In the genomic region with DNA sequence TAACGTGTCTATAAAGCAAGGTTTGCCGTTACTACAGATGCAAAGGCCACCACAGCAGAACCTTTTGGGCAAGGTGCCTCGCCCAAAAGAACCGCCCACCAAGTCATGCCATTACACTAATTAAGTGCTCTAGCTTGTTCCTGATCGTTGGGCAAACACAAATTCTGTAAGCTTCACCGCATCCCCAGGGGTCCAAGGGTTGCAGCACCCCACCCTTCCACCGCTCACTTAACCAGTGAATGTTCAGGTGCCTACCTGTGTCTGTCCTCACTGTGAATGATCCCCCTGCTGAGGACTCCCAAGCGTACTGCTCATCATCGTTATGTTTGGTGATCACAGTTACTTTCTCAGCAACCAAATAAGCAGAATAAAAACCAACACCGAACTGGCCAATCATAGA, we compare ENCODE assay signal across 8 cellular contexts. TPM values are rescaled to one million over a fixed set of nuclear protein-coding genes. Genes with fewer than 3 reads are reported as not detected.
DNase-seq lines count a peak whose midpoint lies in the region; ATAC-seq and TF ChIP-seq lines count a peak whose summit lies in the region.

No MANE protein-coding gene starts in this region.

- H3K4me1 ChIP-seq in left lung: peaks cover 22 to 69% of the 10 kb centered on the region in 2 donors
- H3K4me1 ChIP-seq in thyroid gland: peaks cover 35 to 42% of the 10 kb centered on the region in 2 donors

- H3K9me3 ChIP-seq in left lung: no peaks in the 10 kb centered on the region
- H3K9me3 ChIP-seq in thyroid gland: no peaks in the 10 kb centered on the region

- peak overlapping the region; percentile 54 to 71 for H3K4me3 ChIP-seq in left lung
- peak overlapping the region in 1 of 3 donors; percentile 67 for H3K4me3 ChIP-seq in thyroid gland (replicated peaks in 1 of 3)

- WGBS in thyroid gland, 2 donors: 44 to 47% methylated on average over 10 of the region's 10 CpGs

- no peaks in the 10 kb centered on the region for H3K27me3 Mint-ChIP-seq in activated T-cell treated with anti-CD3 and anti-CD28 coated beads, Interleukin-2, amount 50 U/mL, for 24 hours
- no peaks in the 10 kb centered on the region for H3K27me3 Mint-ChIP-seq in activated naive CD8-positive, alpha-beta T cell treated with anti-CD3 and anti-CD28 coated beads for 36 hours

- H3K27ac ChIP-seq in left lung (peak overlapping the region; percentile 99), thyroid gland (peak overlapping the region in 2 of 3 donors; percentile 100)

- H3K36me3 ChIP-seq in left lung (peaks cover 0 to 55% of the 10 kb centered on the region in 2 donors), thyroid gland (peaks cover 47 to 51% of the 10 kb centered on the region in 2 donors)

- no peak for DNase-seq in activated T-cell treated with anti-CD3 and anti-CD28 coated beads, Interleukin-2, amount 50 U/mL, for 24 hours
- DNase-seq in activated T-cell treated with anti-CD3 and anti-CD28 coated beads, Interleukin-2, amount 50 U/mL, for 1 hour: no peak
- DNase-seq in activated naive CD8-positive, alpha-beta T cell treated with anti-CD3 and anti-CD28 coated beads for 36 hours: no peak
- DNase-seq in left lung (no peak), thyroid gland (no peak), activated gamma-delta T cell (lab: John Stamatoyannopoulos, UW) (no peak)

- intact Hi-C loops in left lung (cut with DNase I): no loop called here
- intact Hi-C loops in thyroid gland (cut with DNase I): no loop called here

- H3K9me3 Mint-ChIP-seq in activated T-cell treated with anti-CD3 and anti-CD28 coated beads, Interleukin-2, amount 50 U/mL, for 24 hours: no peaks in the 10 kb centered on the region
- H3K9me3 Mint-ChIP-seq in activated naive CD8-positive, alpha-beta T cell treated with anti-CD3 and anti-CD28 coated beads for 36 hours: no peaks in the 10 kb centered on the region

- peak overlapping the region; percentile 89 for H3K27ac Mint-ChIP-seq in activated T-cell treated with anti-CD3 and anti-CD28 coated beads, Interleukin-2, amount 50 U/mL, for 24 hours
- H3K27ac Mint-ChIP-seq in activated naive CD8-positive, alpha-beta T cell treated with anti-CD3 and anti-CD28 coated beads for 36 hours: peak overlapping the region; percentile 93

- peaks cover 62% of the 10 kb centered on the region for H3K36me3 Mint-ChIP-seq in activated T-cell treated with anti-CD3 and anti-CD28 coated beads, Interleukin-2, amount 50 U/mL, for 24 hours (ENCODE audit: low read depth)
- H3K36me3 Mint-ChIP-seq in activated naive CD8-positive, alpha-beta T cell treated with anti-CD3 and anti-CD28 coated beads for 36 hours: peaks cover 65% of the 10 kb centered on the region

- H3K4me3 Mint-ChIP-seq in activated T-cell treated with anti-CD3 and anti-CD28 coated beads, Interleukin-2, amount 50 U/mL, for 24 hours: peak overlapping the region; percentile 88
- peak overlapping the region; percentile 85 for H3K4me3 Mint-ChIP-seq in activated naive CD8-positive, alpha-beta T cell treated with anti-CD3 and anti-CD28 coated beads for 36 hours

- H3K4me1 Mint-ChIP-seq in activated T-cell treated with anti-CD3 and anti-CD28 coated beads, Interleukin-2, amount 50 U/mL, for 24 hours (ENCODE audit: low read depth): peaks cover 73% of the 10 kb centered on the region
- peaks cover 59% of the 10 kb centered on the region for H3K4me1 Mint-ChIP-seq in activated naive CD8-positive, alpha-beta T cell treated with anti-CD3 and anti-CD28 coated beads for 36 hours

- H3K27me3 ChIP-seq in left lung (no peaks in the 10 kb centered on the region), thyroid gland (no peaks in the 10 kb centered on the region)

- no peak for ATAC-seq in left lung
- ATAC-seq in GM21515 (IDR thresholded peaks at IDR 0.05; ENCODE audit: unreplicated experiment): no peak
- ATAC-seq in GM19324 (IDR thresholded peaks at IDR 0.05; ENCODE audit: low FRiP score, unreplicated experiment): no peak

- no peak for TF ChIP-seq POLR2A in thyroid gland (IDR thresholded peaks at IDR 0.05)

- TF ChIP-seq CTCF in left lung (IDR thresholded peaks at IDR 0.05) (no peak), thyroid gland (IDR thresholded peaks at IDR 0.05) (no peak)

RNA-seq across cellular contexts. Expression of a gene that starts 1.3 kb away (rescaled TPM):
- total RNA-seq in activated naive CD8-positive, alpha-beta T cell treated with anti-CD3 and anti-CD28 coated beads for 36 hours: 1,000 to 10,000 TPM; 1,485 to 1,535 TPM
- total RNA-seq in left lung: 100 to 1,000 TPM; 515 to 585 TPM
- 100 to 1,000 TPM; 217 to 405 (median 278) TPM for total RNA-seq in thyroid gland

RNA-seq across cellular contexts. Expression of a gene that starts 54.2 kb away (rescaled TPM):
- total RNA-seq in activated naive CD8-positive, alpha-beta T cell treated with anti-CD3 and anti-CD28 coated beads for 36 hours: 10 to 100 TPM; 22.3 to 27.3 TPM
- total RNA-seq in left lung (10 to 100 TPM; 22.4 to 23.9 TPM), thyroid gland (10 to 100 TPM; 27.1 to 48.8 (median 37.6) TPM)
